ENCODE assay signal across 8 cellular contexts in genomic region chr16:75555213-75555706, GRCh38. TPM values are rescaled to one million over a fixed set of nuclear protein-coding genes. Genes with fewer than 3 reads are reported as not detected.
DNase-seq lines count a peak whose midpoint lies in the region; ATAC-seq and TF ChIP-seq lines count a peak whose summit lies in the region.

No MANE protein-coding gene starts in this region.

- peak; percentile 21 for ATAC-seq in GM19455 (IDR thresholded peaks at IDR 0.05; ENCODE audit: unreplicated experiment)
- ATAC-seq in GM18858 (IDR thresholded peaks at IDR 0.05; ENCODE audit: unreplicated experiment) = no peak

- peak overlapping the region; percentile 80 for H3K9ac ChIP-seq in OCI-LY3 (ENCODE audit: low read length)

- peaks cover 7% of the 10 kb centered on the region; the same call in 1 of the 2 replicates for H3K27me3 ChIP-seq in OCI-LY3 (ENCODE audit: low read depth, low read length)

- peak overlapping the region; percentile 81 for H3K4me3 ChIP-seq in OCI-LY3 (ENCODE audit: low read length)

- peak; percentile 77 for DNase-seq in Caki2 (ENCODE audit: low read depth)
- DNase-seq in HT1080 (ENCODE audit: low read depth) = peak; percentile 89
- peak; percentile 39 for DNase-seq in brain pericyte (ENCODE audit: low read depth, low spot score)
- DNase-seq in iPS DF 19.7 (ENCODE audit: low read depth, low spot score) = peak; percentile 86
- DNase-seq in pulmonary artery endothelial cell (ENCODE audit: low read depth, low spot score) = peak; percentile 79

- H3K36me3 ChIP-seq in OCI-LY3 (replicated peaks; ENCODE audit: low read depth, low read length) = no peaks in the 10 kb centered on the region

- H3K4me1 ChIP-seq in OCI-LY3 (ENCODE audit: low read length) = peaks cover 14% of the 10 kb centered on the region

- H3K27ac ChIP-seq in OCI-LY3 (ENCODE audit: low read length) = peak overlapping the region; percentile 59

- in situ Hi-C loops in Caki2 (cut with HindIII; ENCODE audit: low pct_unique_long_range_greater_than_20kb, low sequenced_read_pairs) = no loop called here

- H3K79me2 ChIP-seq in OCI-LY3 (ENCODE audit: low read length) = peaks cover 10% of the 10 kb centered on the region

- peak overlapping the region; percentile 92 for H3K4me2 ChIP-seq in OCI-LY3 (ENCODE audit: low read length)

- TF ChIP-seq CTCF in OCI-LY3 (IDR thresholded peaks at IDR 0.05; ENCODE audit: low read depth, low read length) = no peak

- H4K20me1 ChIP-seq in OCI-LY3 (ENCODE audit: insufficient read depth, low read length) = no peaks in the 10 kb centered on the region

- H3K9me3 ChIP-seq in OCI-LY3 (ENCODE audit: insufficient read depth, low read length) = no peaks in the 10 kb centered on the region

- peak overlapping the region; percentile 61 for H2AFZ ChIP-seq in OCI-LY3 (ENCODE audit: low read depth, low read length)

RNA-seq across cellular contexts. Expression of gene TMEM231, which starts 0.8 kb away (rescaled TPM):
- total RNA-seq in Caki2 (2014; rRNA removed; shearing (Covaris generic); ENCODE audit: low replicate concordance) = 23.9 and 24.8 TPM in 2 replicates
- total RNA-seq in HT1080 (2014; rRNA removed; shearing (Covaris generic)) = 9.3 and 10.7 TPM in 2 replicates
- polyA plus RNA-seq in HT1080 (2015; cell fraction: cytosol; rRNA removed) = 12.4 and 17.4 TPM in 2 replicates
- polyA plus RNA-seq in HT1080 (2015; cell fraction: nucleus; rRNA removed) = 19.5 and 23.8 TPM in 2 replicates
- 15.0 and 19.2 TPM in 2 replicates for total RNA-seq in pulmonary artery endothelial cell

RNA-seq across cellular contexts. Expression of gene GABARAPL2, which starts 10.9 kb away (rescaled TPM):
- 16.3 and 36.3 TPM in 2 replicates for total RNA-seq in Caki2 (2014; rRNA removed; shearing (Covaris generic); ENCODE audit: low replicate concordance)
- 59.0 and 131 TPM in 2 replicates for total RNA-seq in HT1080 (2014; rRNA removed; shearing (Covaris generic))
- polyA plus RNA-seq in HT1080 (2015; cell fraction: cytosol; rRNA removed) = 144 and 186 TPM in 2 replicates
- 71.4 and 76.0 TPM in 2 replicates for polyA plus RNA-seq in HT1080 (2015; cell fraction: nucleus; rRNA removed)
- total RNA-seq in pulmonary artery endothelial cell = 33.1 and 34.6 TPM in 2 replicates

RNA-seq across cellular contexts. Expression of gene CHST5, which starts 19.4 kb away (rescaled TPM):
- not detected in 2 replicates for total RNA-seq in Caki2 (2014; rRNA removed; shearing (Covaris generic); ENCODE audit: low replicate concordance)
- not detected in 2 replicates for total RNA-seq in HT1080 (2014; rRNA removed; shearing (Covaris generic))
- polyA plus RNA-seq in HT1080 (2015; cell fraction: cytosol; rRNA removed) = not detected in 2 replicates
- polyA plus RNA-seq in HT1080 (2015; cell fraction: nucleus; rRNA removed) = not detected in 2 replicates
- total RNA-seq in pulmonary artery endothelial cell = not detected in 2 replicates

Comparison
In these comparisons a context has a peak if more than half of its experiments do, and no peak if none do; other contexts are left out.
1. DNase-seq: peak in every context shown above with its lines; median percentile 89 in HT1080; 86 in iPS DF 19.7; 79 in pulmonary artery endothelial cell; 77 in Caki2; 39 in brain pericyte.